Comparison of ENCODE assay signal across 8 cellular contexts in the genomic region with DNA sequence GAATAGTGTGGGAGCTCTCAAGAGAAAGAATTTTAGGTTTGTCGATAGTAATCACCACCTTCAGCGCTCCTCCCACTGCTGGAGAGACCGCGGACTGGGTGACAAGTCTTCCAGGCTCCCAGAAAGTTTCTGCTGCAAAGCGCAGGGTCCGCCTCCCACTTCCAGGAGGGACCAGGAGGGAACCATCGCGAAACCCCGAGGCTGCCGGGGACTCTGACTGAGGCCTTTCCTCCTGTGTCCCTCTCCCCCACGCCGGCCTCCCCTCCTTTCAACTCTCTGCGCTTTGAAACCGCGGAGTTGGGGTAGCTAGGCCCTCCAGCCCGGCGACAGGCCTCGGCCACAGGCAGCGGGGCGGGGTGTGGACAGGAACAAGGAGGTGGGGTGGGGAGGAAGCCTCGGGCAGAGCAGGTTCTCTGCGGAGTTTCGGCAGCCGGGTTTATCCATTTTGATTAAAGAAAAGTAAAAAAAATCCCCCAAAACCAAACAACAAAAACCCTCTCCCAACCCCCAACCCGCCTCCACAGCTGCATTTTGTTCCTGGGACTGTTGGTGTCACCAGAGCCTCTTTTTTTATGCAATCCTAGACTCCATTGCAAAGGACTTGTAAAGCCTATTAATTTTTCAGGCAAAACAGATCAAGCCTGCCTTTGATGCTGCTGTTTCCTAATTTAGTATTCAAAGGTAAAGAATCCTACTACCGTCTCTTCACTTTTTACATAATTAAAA.
DNase-seq lines count a peak whose midpoint lies in the region; ATAC-seq and TF ChIP-seq lines count a peak whose summit lies in the region.

No MANE protein-coding gene starts in this region.

- H3K4me3 ChIP-seq in OCI-LY3 (ENCODE audit: low read length) = peak overlapping the region; percentile 79
- peak overlapping the region; percentile 37 to 38 for H3K4me3 ChIP-seq in foreskin fibroblast (ENCODE audit: low read depth in 1 of 2, low read length in 2 of 2)

- H3K79me2 ChIP-seq in OCI-LY3 (ENCODE audit: low read length) = no peaks in the 10 kb centered on the region

- H3K9me3 Mint-ChIP-seq in nephron progenitor cell = no peaks in the 10 kb centered on the region

- H3K4me1 ChIP-seq in OCI-LY3 (ENCODE audit: low read length) = peaks cover 36% of the 10 kb centered on the region

- peak overlapping the region; percentile 56 for H3K9ac ChIP-seq in OCI-LY3 (ENCODE audit: low read length)

- peak overlapping the region; percentile 75 for H3K4me3 Mint-ChIP-seq in nephron progenitor cell

- peaks cover 6% of the 10 kb centered on the region; the same call in 1 of the 2 replicates for H4K20me1 ChIP-seq in OCI-LY3 (ENCODE audit: insufficient read depth, low read length)

- H3K27ac ChIP-seq in OCI-LY3 (ENCODE audit: low read length) = no peak overlapping the region

- H3K27me3 Mint-ChIP-seq in nephron progenitor cell (ENCODE audit: low read depth, poor library complexity) = peaks cover 2% of the 10 kb centered on the region

- peaks cover 6% of the 10 kb centered on the region; the same call in 1 of the 2 replicates for H3K27me3 ChIP-seq in OCI-LY3 (ENCODE audit: low read depth, low read length)

- H3K36me3 ChIP-seq in OCI-LY3 (replicated peaks; ENCODE audit: low read depth, low read length) = no peaks in the 10 kb centered on the region

- H3K9me3 ChIP-seq in OCI-LY3 (ENCODE audit: insufficient read depth, low read length) = no peaks in the 10 kb centered on the region

- peak; percentile 81 for DNase-seq in activated effector memory CD4-positive, alpha-beta T cell treated with anti-CD3 and anti-CD28 coated beads, Interleukin-2, amount 50 U/mL, for 16 hours
- DNase-seq in foreskin fibroblast (peak; percentile 39 to 72), nephron progenitor cell (peak; percentile 64), superior temporal gyrus (ENCODE audit: extremely low spot score) (peak; percentile 81)

- H3K36me3 Mint-ChIP-seq in nephron progenitor cell (ENCODE audit: low read depth) = no peaks in the 10 kb centered on the region

- TF ChIP-seq CTCF in GM12872 (IDR thresholded peaks at IDR 0.05; ENCODE audit: insufficient read depth, low read depth, low read length) = peak; percentile 24; the same call in 1 of the 3 replicates
- peak; percentile 59 for TF ChIP-seq CTCF in OCI-LY3 (IDR thresholded peaks at IDR 0.05; ENCODE audit: low read depth, low read length)
- peak; percentile 33 for TF ChIP-seq CTCF in foreskin fibroblast (IDR thresholded peaks at IDR 0.05; ENCODE audit: low read depth, low read length)
- peak; percentile 37 for TF ChIP-seq CTCF in nephron progenitor cell (IDR thresholded peaks at IDR 0.05)

- H3K4me1 Mint-ChIP-seq in nephron progenitor cell = peaks cover 78% of the 10 kb centered on the region

- H3K27ac Mint-ChIP-seq in nephron progenitor cell = no peak overlapping the region

- ATAC-seq in HG03045 (IDR thresholded peaks at IDR 0.05; ENCODE audit: unreplicated experiment) (peak; percentile 43), HG03196 (IDR thresholded peaks at IDR 0.05; ENCODE audit: unreplicated experiment) (no peak)

- H2AFZ ChIP-seq in OCI-LY3 (ENCODE audit: low read depth, low read length) = peak overlapping the region; percentile 26

- H3K4me2 ChIP-seq in OCI-LY3 (ENCODE audit: low read length) = peak overlapping the region; percentile 93
